ENCODE assay signal across 21 cellular contexts in the genomic region with DNA sequence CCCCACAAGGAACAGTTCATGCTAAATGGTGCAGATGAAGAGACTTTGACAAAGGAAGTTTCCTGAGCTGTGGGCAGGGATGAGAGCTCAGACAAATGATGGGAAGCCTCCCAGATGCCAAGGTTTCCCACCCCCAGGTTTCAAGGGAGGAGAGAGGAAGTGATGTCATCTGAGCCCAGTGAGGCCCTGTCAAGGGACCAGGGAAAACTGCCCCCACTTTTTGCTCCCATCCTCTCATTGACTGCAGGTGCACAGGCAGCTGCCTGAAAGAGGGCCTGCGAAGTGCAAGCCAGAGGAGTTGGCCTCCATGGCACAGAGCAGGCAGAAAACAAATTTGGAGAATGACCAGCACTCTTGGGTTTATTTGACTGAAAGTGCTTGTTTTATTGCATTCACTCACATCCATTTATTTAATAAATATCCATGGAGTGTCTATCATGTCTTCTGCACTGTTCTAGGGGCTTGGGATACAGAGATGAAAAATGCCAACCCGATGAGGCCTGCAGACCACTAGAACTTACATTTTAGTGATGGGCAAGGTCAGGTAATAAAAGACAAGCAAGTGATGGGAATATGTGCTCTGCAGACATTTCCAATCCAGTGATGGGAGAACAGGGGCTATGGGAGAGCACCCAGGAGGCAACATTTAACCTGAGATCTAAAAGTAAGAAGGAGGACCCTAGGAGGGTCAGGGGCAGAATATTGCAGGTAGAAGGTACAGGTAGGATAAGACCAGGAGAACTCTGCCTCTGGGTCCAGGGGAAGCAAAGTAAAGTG. TPM values are rescaled to one million over a fixed set of nuclear protein-coding genes. Genes with fewer than 3 reads are reported as not detected.
DNase-seq lines count a peak whose midpoint lies in the region; ATAC-seq and TF ChIP-seq lines count a peak whose summit lies in the region.
"Had no signal": no experiment of that assay in that cellular context is flagged by ENCODE, and none has a peak within 500 bp of the region (broad histone marks: within the 10 kb centered on the region; RNA-seq: fewer than 3 reads in every experiment).

No MANE protein-coding gene starts in this region.

- DNase-seq in A172 (ENCODE audit: low spot score) (peak; percentile 47), NAMALWA (ENCODE audit: low spot score) (peak; percentile 25), endothelial cell (ENCODE audit: low spot score) (no peak), omental fat pad (ENCODE audit: low spot score) (no peak), SK-N-DZ (ENCODE audit: low spot score) (no peak), colonic mucosa (no peak), UCSD-AML1 (lab: John Stamatoyannopoulos, UW; ENCODE audit: unreplicated experiment) (no peak)
- no peak for DNase-seq in CD4-positive, CD25-positive, alpha-beta regulatory T cell
- DNase-seq: ACHN; AML-193; CD4-positive, alpha-beta T cell; GF-D8; GM23248; HCEC 1CT; NCI-H1436; NCI-H2081 treated with DMSO at 0.1 percent for 48 hours; NCI-H345; NCI-H69; PC-9; SK-N-SH; T-cell had no signal

- no peak for ATAC-seq in CD4-positive, CD25-positive, alpha-beta regulatory T cell (ENCODE audit: low read depth in 2 of 2)
- no peak for ATAC-seq in omental fat pad (ENCODE audit: low FRiP score)
- ATAC-seq: T-cell had no signal

- no peak overlapping the region for H3K9ac ChIP-seq in colonic mucosa (ENCODE audit: low read depth in 2 of 2, low read length in 2 of 2)
- H3K9ac ChIP-seq: GM23248, SK-N-SH had no signal

- intact Hi-C loops in colonic mucosa (cut with DNase I): no loop called here

- no peak for TF ChIP-seq CTCF in endothelial cell (IDR thresholded peaks at IDR 0.05; ENCODE audit: unreplicated experiment)
- TF ChIP-seq CTCF in omental fat pad (IDR thresholded peaks at IDR 0.05): no peak
- TF ChIP-seq CTCF in colonic mucosa (IDR thresholded peaks at IDR 0.05): no peak

- peaks cover 0 to 6% (median 2%) of the 10 kb centered on the region in 4 donors for H3K4me1 Mint-ChIP-seq in CD4-positive, CD25-positive, alpha-beta regulatory T cell
- peaks cover 25% of the 10 kb centered on the region for H3K4me1 Mint-ChIP-seq in endothelial cell (ENCODE audit: unreplicated experiment)

- H3K4me3 Mint-ChIP-seq in CD4-positive, CD25-positive, alpha-beta regulatory T cell: peak overlapping the region in 1 of 4 donors; percentile 3
- H3K4me3 Mint-ChIP-seq in endothelial cell (ENCODE audit: unreplicated experiment): no peak overlapping the region
- H3K4me3 Mint-ChIP-seq: CD4-positive, alpha-beta T cell; T-cell had no signal

- no peak overlapping the region for H3K27ac ChIP-seq in CD4-positive, CD25-positive, alpha-beta regulatory T cell (ENCODE audit: insufficient read depth, low read length, poor library complexity, severe bottlenecking)
- no peak overlapping the region for H3K27ac ChIP-seq in colonic mucosa
- H3K27ac ChIP-seq: GM23248, PC-9 had no signal

- H3K4me1 ChIP-seq in CD4-positive, CD25-positive, alpha-beta regulatory T cell (ENCODE audit: control insufficient read depth, insufficient read depth, low read length, poor library complexity, severe bottlenecking): no peaks in the 10 kb centered on the region
- no peaks in the 10 kb centered on the region for H3K4me1 ChIP-seq in colonic mucosa

- H3K9me3 ChIP-seq in CD4-positive, CD25-positive, alpha-beta regulatory T cell (ENCODE audit: control insufficient read depth in 2 of 2, low read length in 2 of 2): no peaks in the 10 kb centered on the region
- H3K9me3 ChIP-seq in colonic mucosa: no peaks in the 10 kb centered on the region
- H3K9me3 ChIP-seq: SK-N-SH had no signal

- peaks cover 2% of the 10 kb centered on the region for H3K27me3 ChIP-seq in CD4-positive, CD25-positive, alpha-beta regulatory T cell (ENCODE audit: control insufficient read depth, insufficient read depth, low read length)
- no peaks in the 10 kb centered on the region for H3K27me3 ChIP-seq in colonic mucosa

- peak overlapping the region in 2 of 3 donors; percentile 4 to 39 for H3K27ac Mint-ChIP-seq in CD4-positive, CD25-positive, alpha-beta regulatory T cell
- H3K27ac Mint-ChIP-seq in endothelial cell (ENCODE audit: unreplicated experiment): peak overlapping the region; percentile 39
- H3K27ac Mint-ChIP-seq: CD4-positive, alpha-beta T cell; T-cell had no signal

- peaks cover 0 to 1% (median 0%) of the 10 kb centered on the region in 7 donors for H3K9me3 Mint-ChIP-seq in CD4-positive, CD25-positive, alpha-beta regulatory T cell
- H3K9me3 Mint-ChIP-seq in endothelial cell (ENCODE audit: unreplicated experiment): no peaks in the 10 kb centered on the region
- H3K9me3 Mint-ChIP-seq: CD4-positive, alpha-beta T cell; T-cell had no signal

- no peak overlapping the region for H3K4me3 ChIP-seq in CD4-positive, CD25-positive, alpha-beta regulatory T cell (ENCODE audit: low read depth, low read length)
- no peak overlapping the region for H3K4me3 ChIP-seq in colonic mucosa
- H3K4me3 ChIP-seq: GM23248, PC-9 had no signal

- H3K36me3 ChIP-seq in CD4-positive, CD25-positive, alpha-beta regulatory T cell (ENCODE audit: control insufficient read depth, insufficient read depth, low read length): no peaks in the 10 kb centered on the region
- H3K36me3 ChIP-seq in colonic mucosa: no peaks in the 10 kb centered on the region

- H3K27me3 Mint-ChIP-seq in CD4-positive, CD25-positive, alpha-beta regulatory T cell: peaks cover 13% of the 10 kb centered on the region
- H3K27me3 Mint-ChIP-seq in endothelial cell (ENCODE audit: unreplicated experiment): peaks cover 11% of the 10 kb centered on the region

- no peaks in the 10 kb centered on the region for H3K36me3 Mint-ChIP-seq in CD4-positive, CD25-positive, alpha-beta regulatory T cell
- H3K36me3 Mint-ChIP-seq in endothelial cell (ENCODE audit: low read depth, unreplicated experiment): no peaks in the 10 kb centered on the region
- H3K36me3 Mint-ChIP-seq: T-cell had no signal

RNA-seq across cellular contexts. Expression of gene ETS2, which starts 52.9 kb away (rescaled TPM):
- 15.9 and 21.7 TPM in 2 replicates for total RNA-seq in A172 (2014; rRNA removed; shearing (Covaris generic))
- total RNA-seq in CD4-positive, CD25-positive, alpha-beta regulatory T cell: 12.3 TPM
- 1 to 10 TPM; 2.6 to 5.8 (median 4.4) TPM for polyA plus RNA-seq in CD4-positive, CD25-positive, alpha-beta regulatory T cell
- total RNA-seq in endothelial cell (ENCODE audit: unreplicated experiment) (74.2 TPM), omental fat pad (100 to 1,000 TPM in 2 of 4 donors, 10 to 100 TPM in 2; 51.6 to 201 (median 99.1) TPM), colonic mucosa (100 to 1,000 TPM; 110 to 185 TPM)
- 9.5 and 10.3 TPM in 2 replicates for polyA plus RNA-seq in SK-N-DZ (2014; cell fraction: cytosol; rRNA removed)
- 8.1 and 8.4 TPM in 2 replicates for polyA plus RNA-seq in SK-N-DZ (2014; cell fraction: nucleus; rRNA removed)

Comparison
In these comparisons a context has a peak if more than half of its experiments do, and no peak if none do; other contexts are left out.
1. DNase-seq: peak in A172 (single experiment) and NAMALWA (single experiment); none in CD4-positive, CD25-positive, alpha-beta regulatory T cell (0 of 3), endothelial cell (single experiment), omental fat pad (single experiment), SK-N-DZ (single experiment), colonic mucosa (single experiment) and UCSD-AML1 (single experiment).